8 cellular contexts compared by ENCODE assay signal in genomic region chr1:205488074-205488723, GRCh38. TPM values are rescaled to one million over a fixed set of nuclear protein-coding genes. Genes with fewer than 3 reads are reported as not detected.
A peak's percentile ranks its signal among the peaks of the same experiment; 100 is the strongest.
DNase-seq lines count a peak whose midpoint lies in the region; ATAC-seq, FAIRE-seq and TF ChIP-seq lines count a peak whose summit lies in the region.

No MANE protein-coding gene starts in this region.

- peaks cover 15% of the 10 kb centered on the region for H3K4me1 ChIP-seq in RWPE2 (ENCODE audit: insufficient read depth, poor library complexity, severe bottlenecking)
- H3K4me1 ChIP-seq in astrocyte (ENCODE audit: insufficient read depth, low read length) = peaks cover 8% of the 10 kb centered on the region
- H3K4me1 ChIP-seq in right atrium auricular region = peaks cover 0 to 23% of the 10 kb centered on the region in 2 donors
- peaks cover 0 to 14% (median 10%) of the 10 kb centered on the region in 4 donors for H3K4me1 ChIP-seq in sigmoid colon

- H3K36me3 Mint-ChIP-seq in astrocyte (ENCODE audit: low read depth, unreplicated experiment) = no peaks in the 10 kb centered on the region

- no peak for TF ChIP-seq POLR2A in sigmoid colon (IDR thresholded peaks at IDR 0.05)

- H3K27ac Mint-ChIP-seq in astrocyte (ENCODE audit: unreplicated experiment) = no peak overlapping the region

- TF ChIP-seq EP300 in sigmoid colon (IDR thresholded peaks at IDR 0.05) = no peak

- H3K4me3 Mint-ChIP-seq in astrocyte (ENCODE audit: unreplicated experiment) = no peak overlapping the region

- H3K9me3 ChIP-seq in RWPE2 (ENCODE audit: severe bottlenecking) = no peaks in the 10 kb centered on the region
- no peaks in the 10 kb centered on the region for H3K9me3 ChIP-seq in astrocyte (ENCODE audit: insufficient read depth, low read depth, low read length)
- no peaks in the 10 kb centered on the region for H3K9me3 ChIP-seq in right atrium auricular region
- H3K9me3 ChIP-seq in sigmoid colon = no peaks in the 10 kb centered on the region

- no peaks in the 10 kb centered on the region for H3K36me3 ChIP-seq in RWPE2 (ENCODE audit: low read depth)
- no peaks in the 10 kb centered on the region for H3K36me3 ChIP-seq in astrocyte (ENCODE audit: insufficient read depth, low read length)
- no peaks in the 10 kb centered on the region for H3K36me3 ChIP-seq in right atrium auricular region
- H3K36me3 ChIP-seq in sigmoid colon = no peaks in the 10 kb centered on the region

- no peaks in the 10 kb centered on the region for H3K79me2 ChIP-seq in astrocyte (ENCODE audit: insufficient read depth, low read length)

- no peak overlapping the region for H3K4me3 ChIP-seq in RWPE2 (ENCODE audit: severe bottlenecking)
- H3K4me3 ChIP-seq in astrocyte (ENCODE audit: insufficient read depth, low read depth, low read length) = no peak overlapping the region
- H3K4me3 ChIP-seq in right atrium auricular region = no peak overlapping the region
- no peak overlapping the region for H3K4me3 ChIP-seq in sigmoid colon

- H3K27me3 ChIP-seq in RWPE2 (ENCODE audit: insufficient read depth, poor library complexity, severe bottlenecking) (no peaks in the 10 kb centered on the region), astrocyte (ENCODE audit: insufficient read depth, low read length) (peaks cover 15% of the 10 kb centered on the region), right atrium auricular region (no peaks in the 10 kb centered on the region), sigmoid colon (peaks cover 0 to 16% (median 0%) of the 10 kb centered on the region in 3 donors)

- ATAC-seq in RWPE2 (ENCODE audit: low read depth) = peak; percentile 62
- no peak for ATAC-seq in GM18519 (IDR thresholded peaks at IDR 0.05; ENCODE audit: low FRiP score, unreplicated experiment)

- intact Hi-C loops in sigmoid colon (cut with DNase I) = loop anchor here (1.0 to 5.0 kb wide), 2 partner anchors 36 to 46 kb away; no protein-coding TSS in a partner anchor

- no peaks in the 10 kb centered on the region for H3K9me3 Mint-ChIP-seq in astrocyte (ENCODE audit: unreplicated experiment)

- H3K9ac ChIP-seq in astrocyte (ENCODE audit: low read length) = no peak overlapping the region

- 35 to 40% methylated on average over 9 of the region's 9 CpGs for WGBS in sigmoid colon, 2 donors

- peaks cover 15% of the 10 kb centered on the region for H3K4me1 Mint-ChIP-seq in astrocyte (ENCODE audit: low read depth, unreplicated experiment)

- no peak overlapping the region for H3K4me2 ChIP-seq in astrocyte (ENCODE audit: low read length)

- TF ChIP-seq CTCF in RWPE2 (IDR thresholded peaks at IDR 0.05; ENCODE audit: poor library complexity, severe bottlenecking) (peak; percentile 82), astrocyte (IDR thresholded peaks at IDR 0.05; ENCODE audit: insufficient read depth, low read depth, low read length) (peak; percentile 80), right atrium auricular region (IDR thresholded peaks at IDR 0.05) (peak; percentile 69 to 93), sigmoid colon (IDR thresholded peaks at IDR 0.05) (peak; percentile 82 to 91 (median 86))

- H3K27ac ChIP-seq in RWPE2 (ENCODE audit: poor library complexity, severe bottlenecking) (no peak overlapping the region), astrocyte (ENCODE audit: low read depth, low read length) (no peak overlapping the region), right atrium auricular region (no peak overlapping the region), sigmoid colon (no peak overlapping the region)

- DNase-seq in activated CD4-positive, alpha-beta T cell treated with anti-CD3 and anti-CD28 coated beads for 24 hours (ENCODE audit: low read depth in 2 of 2) = peak; percentile 24 to 31
- DNase-seq in activated CD4-positive, alpha-beta T cell treated with anti-CD3 and anti-CD28 coated beads for 1 hour = no peak
- peak; percentile 85 for DNase-seq in NAMALWA (ENCODE audit: low spot score)
- DNase-seq in RWPE2 (ENCODE audit: low spot score) = no peak
- DNase-seq in astrocyte (ENCODE audit: low read depth) = peak; percentile 36
- no peak for DNase-seq in right atrium auricular region (ENCODE audit: low spot score)
- DNase-seq in sigmoid colon = peak; percentile 73

- no peak overlapping the region for H2AFZ ChIP-seq in astrocyte (ENCODE audit: low read depth, low read length)

- H3K27me3 Mint-ChIP-seq in astrocyte (ENCODE audit: low read depth, unreplicated experiment) = peaks cover 34% of the 10 kb centered on the region

- FAIRE-seq in astrocyte (lab: Jason Lieb, UNC) = no peak

- no peaks in the 10 kb centered on the region for H4K20me1 ChIP-seq in astrocyte (ENCODE audit: insufficient read depth, low read length)

RNA-seq across cellular contexts. Expression of gene CDK18, which starts 16.3 kb away (rescaled TPM):
- 15.7 and 17.8 TPM in 2 replicates for total RNA-seq in astrocyte
- total RNA-seq in right atrium auricular region = 100 to 1,000 TPM in 1 of 2 donors, 10 to 100 TPM in 1; 85.6 to 116 TPM
- 10 to 100 TPM in 2 of 4 donors, 1 to 10 TPM in 2; 6.7 to 14.3 (median 11.4) TPM for total RNA-seq in sigmoid colon
- 10 to 100 TPM; 10.8 to 26.8 (median 14.3) TPM for polyA plus RNA-seq in sigmoid colon

RNA-seq across cellular contexts. Expression of gene BLACAT1, which starts 32.4 kb away (rescaled TPM):
- total RNA-seq in astrocyte (2.2 and 2.3 TPM in 2 replicates), right atrium auricular region (under 1 TPM; 0.24 to 0.26 TPM), sigmoid colon (under 1 TPM in 1 of 4 donors, not detected in 3; 0.36 TPM)
- polyA plus RNA-seq in sigmoid colon = under 1 TPM in 1 of 3 donors, not detected in 2; 0.51 TPM

Comparison
In these comparisons a context has a peak if more than half of its experiments do, and no peak if none do; other contexts are left out.
1. DNase-seq: peak in activated CD4-positive, alpha-beta T cell treated with anti-CD3 and anti-CD28 coated beads for 24 hours (2 of 2), NAMALWA (single experiment), astrocyte (single experiment) and sigmoid colon (single experiment); none in activated CD4-positive, alpha-beta T cell treated with anti-CD3 and anti-CD28 coated beads for 1 hour (single experiment), RWPE2 (single experiment) and right atrium auricular region (single experiment).
2. Peak in every context shown above with its lines, with median percentiles within 50 percentile points of each other: CTCF ChIP-seq.